Comparison of ENCODE assay signal across 8 cellular contexts in the genomic region with DNA sequence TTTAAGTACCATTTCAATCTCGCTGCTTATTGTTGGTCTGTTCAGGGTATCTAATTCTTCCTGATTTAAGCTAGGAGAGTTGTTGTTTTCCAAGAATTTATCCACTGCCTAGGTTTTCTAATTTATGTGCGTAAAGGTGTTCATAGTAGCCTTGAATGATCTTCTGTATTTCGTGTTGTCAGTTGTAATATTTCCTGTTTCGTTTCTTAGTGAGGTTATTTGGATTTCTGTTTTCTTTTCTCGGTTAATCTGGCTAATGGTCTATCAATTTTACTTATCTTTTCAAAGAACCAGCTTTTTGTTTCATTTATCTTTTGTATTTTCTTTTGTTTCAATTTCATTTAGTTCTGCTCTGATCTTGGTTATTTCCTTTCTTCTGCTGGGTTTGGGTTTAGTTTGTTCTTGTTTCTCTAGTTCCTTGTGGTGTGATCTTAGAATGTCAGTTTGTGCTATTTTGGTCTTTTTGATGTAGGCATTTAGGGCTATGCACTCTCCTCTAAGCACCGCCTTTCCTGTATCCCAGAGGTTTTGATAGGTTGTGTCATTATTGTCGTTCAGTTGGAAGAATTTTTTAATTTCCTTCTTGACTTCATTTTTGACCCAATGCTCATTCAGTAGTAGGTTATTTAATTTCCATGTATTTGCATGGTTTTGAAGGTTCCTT.
DNase-seq lines count a peak whose midpoint lies in the region; ATAC-seq and FAIRE-seq lines count a peak whose summit lies in the region.
"Not testable (repeated sequence)": the region's sequence is repeated elsewhere in the genome, so short reads cannot be mapped to it uniquely, and the experiment has no call there.

No MANE protein-coding gene starts in this region.

- H3K36me3 Mint-ChIP-seq in T-helper 2 cell treated with Interferon-gamma antibody and Interleukin-4, amounts not matched to agents 5 μg/mL and 100 μg/mL, for 36 hours (ENCODE audit: low read depth); activated CD4-positive, alpha-beta T cell treated with anti-CD3 and anti-CD28 coated beads, Interleukin-2, amount 10 ng/mL, durations not matched to agents 7 days and 5 days (ENCODE audit: low read depth); activated T-helper 2 cell treated with anti-CD3 and anti-CD28 coated beads, Interferon-gamma antibody, Interleukin-2, Interleukin-4, amounts not matched to agents 10 μg/mL and 5 μg/mL and 100 μg/mL, durations not matched to agents 14 hours and 24 hours and 36 hours (ENCODE audit: low read depth); activated naive CD8-positive, alpha-beta T cell treated with anti-CD3 and anti-CD28 coated beads for 36 hours: not testable (repeated sequence)

- peak overlapping the region; percentile 49 for H3K4me3 Mint-ChIP-seq in T-helper 2 cell treated with Interferon-gamma antibody and Interleukin-4, amounts not matched to agents 5 μg/mL and 100 μg/mL, for 36 hours
- peak overlapping the region; percentile 35 for H3K4me3 Mint-ChIP-seq in activated CD4-positive, alpha-beta T cell treated with anti-CD3 and anti-CD28 coated beads, Interleukin-2, amount 10 ng/mL, durations not matched to agents 7 days and 5 days
- H3K4me3 Mint-ChIP-seq in activated T-helper 2 cell treated with anti-CD3 and anti-CD28 coated beads, Interferon-gamma antibody, Interleukin-2, Interleukin-4, amounts not matched to agents 10 μg/mL and 5 μg/mL and 100 μg/mL, durations not matched to agents 14 hours and 24 hours and 36 hours (ENCODE audit: low read depth), result peak overlapping the region; percentile 62
- H3K4me3 Mint-ChIP-seq in activated naive CD8-positive, alpha-beta T cell treated with anti-CD3 and anti-CD28 coated beads for 36 hours, result peak overlapping the region; percentile 20
- H3K4me3 Mint-ChIP-seq in stimulated activated naive CD8-positive, alpha-beta T cell treated with anti-CD3 and anti-CD28 coated beads, Interleukin-15, amount 100 ng/mL, for 72 hours, result peak overlapping the region; percentile 6 to 41

- not testable (repeated sequence) for ATAC-seq in stimulated activated naive CD8-positive, alpha-beta T cell treated with anti-CD3 and anti-CD28 coated beads, Interleukin-15, amount 100 ng/mL, for 72 hours

- not testable (repeated sequence) for H3K9me3 Mint-ChIP-seq in T-helper 2 cell treated with Interferon-gamma antibody and Interleukin-4, amounts not matched to agents 5 μg/mL and 100 μg/mL, for 36 hours; activated CD4-positive, alpha-beta T cell treated with anti-CD3 and anti-CD28 coated beads, Interleukin-2, amount 10 ng/mL, durations not matched to agents 7 days and 5 days; activated T-helper 2 cell treated with anti-CD3 and anti-CD28 coated beads, Interferon-gamma antibody, Interleukin-2, Interleukin-4, amounts not matched to agents 10 μg/mL and 5 μg/mL and 100 μg/mL, durations not matched to agents 14 hours and 24 hours and 36 hours; activated naive CD8-positive, alpha-beta T cell treated with anti-CD3 and anti-CD28 coated beads for 36 hours
- H3K9me3 Mint-ChIP-seq in stimulated activated naive CD8-positive, alpha-beta T cell treated with anti-CD3 and anti-CD28 coated beads, Interleukin-15, amount 100 ng/mL, for 72 hours, result peaks cover 0 to 12% of the 10 kb centered on the region in 2 donors

- POLR2A ChIA-PET in activated CD4-positive, alpha-beta T cell treated with anti-CD3 and anti-CD28 coated beads, Interleukin-2, amount 10 ng/mL, durations not matched to agents 7 days and 5 days (lab: Charles Lee), result not testable (repeated sequence)

- not testable (repeated sequence) for H3K4me3 ChIP-seq in Jurkat, Clone E6-1 (ENCODE audit: low read length)

- FAIRE-seq in colon (lab: Jason Lieb, UNC), result peak; percentile 70

- peaks cover 32% of the 10 kb centered on the region for H3K27me3 Mint-ChIP-seq in T-helper 2 cell treated with Interferon-gamma antibody and Interleukin-4, amounts not matched to agents 5 μg/mL and 100 μg/mL, for 36 hours (ENCODE audit: low read depth)
- H3K27me3 Mint-ChIP-seq in activated CD4-positive, alpha-beta T cell treated with anti-CD3 and anti-CD28 coated beads, Interleukin-2, amount 10 ng/mL, durations not matched to agents 7 days and 5 days; activated T-helper 2 cell treated with anti-CD3 and anti-CD28 coated beads, Interferon-gamma antibody, Interleukin-2, Interleukin-4, amounts not matched to agents 10 μg/mL and 5 μg/mL and 100 μg/mL, durations not matched to agents 14 hours and 24 hours and 36 hours (ENCODE audit: low read depth); activated naive CD8-positive, alpha-beta T cell treated with anti-CD3 and anti-CD28 coated beads for 36 hours; stimulated activated naive CD8-positive, alpha-beta T cell treated with anti-CD3 and anti-CD28 coated beads, Interleukin-15, amount 100 ng/mL, for 72 hours: not testable (repeated sequence)

- H3K4me1 Mint-ChIP-seq in T-helper 2 cell treated with Interferon-gamma antibody and Interleukin-4, amounts not matched to agents 5 μg/mL and 100 μg/mL, for 36 hours (ENCODE audit: low read depth); activated T-helper 2 cell treated with anti-CD3 and anti-CD28 coated beads, Interferon-gamma antibody, Interleukin-2, Interleukin-4, amounts not matched to agents 10 μg/mL and 5 μg/mL and 100 μg/mL, durations not matched to agents 14 hours and 24 hours and 36 hours (ENCODE audit: low read depth): not testable (repeated sequence)
- peaks cover 23% of the 10 kb centered on the region for H3K4me1 Mint-ChIP-seq in activated CD4-positive, alpha-beta T cell treated with anti-CD3 and anti-CD28 coated beads, Interleukin-2, amount 10 ng/mL, durations not matched to agents 7 days and 5 days
- H3K4me1 Mint-ChIP-seq in activated naive CD8-positive, alpha-beta T cell treated with anti-CD3 and anti-CD28 coated beads for 36 hours, result peaks cover 14% of the 10 kb centered on the region
- peaks cover 14% of the 10 kb centered on the region for H3K4me1 Mint-ChIP-seq in stimulated activated naive CD8-positive, alpha-beta T cell treated with anti-CD3 and anti-CD28 coated beads, Interleukin-15, amount 100 ng/mL, for 72 hours

- peak; percentile 29 for DNase-seq in Jurkat, Clone E6-1 (ENCODE audit: low read depth, low spot score)
- DNase-seq in MV-4-11 (lab: John Stamatoyannopoulos, UW), result peak; percentile 3
- DNase-seq in T-helper 2 cell treated with Interferon-gamma antibody and Interleukin-4, amounts not matched to agents 5 μg/mL and 100 μg/mL, for 36 hours (ENCODE audit: low spot score); activated CD4-positive, alpha-beta T cell treated with anti-CD3 and anti-CD28 coated beads, Interleukin-2, amount 10 ng/mL, durations not matched to agents 7 days and 5 days; activated T-helper 2 cell treated with anti-CD3 and anti-CD28 coated beads, Interferon-gamma antibody, Interleukin-2, Interleukin-4, amounts not matched to agents 10 μg/mL and 5 μg/mL and 100 μg/mL, durations not matched to agents 14 hours and 24 hours and 36 hours (ENCODE audit: low spot score); activated naive CD8-positive, alpha-beta T cell treated with anti-CD3 and anti-CD28 coated beads for 36 hours; stimulated activated naive CD8-positive, alpha-beta T cell treated with anti-CD3 and anti-CD28 coated beads, Interleukin-15, amount 100 ng/mL, for 72 hours: not testable (repeated sequence)

- intact Hi-C loops in activated T-helper 2 cell treated with anti-CD3 and anti-CD28 coated beads, Interferon-gamma antibody, Interleukin-2, Interleukin-4, amounts not matched to agents 10 μg/mL and 5 μg/mL and 100 μg/mL, durations not matched to agents 14 hours and 24 hours and 36 hours (cut with micrococcal nuclease), result not testable (repeated sequence)

- CTCF ChIA-PET in activated CD4-positive, alpha-beta T cell treated with anti-CD3 and anti-CD28 coated beads, Interleukin-2, amount 10 ng/mL, durations not matched to agents 7 days and 5 days (lab: Charles Lee), result not testable (repeated sequence)

- peak overlapping the region; percentile 66 for H3K27ac Mint-ChIP-seq in T-helper 2 cell treated with Interferon-gamma antibody and Interleukin-4, amounts not matched to agents 5 μg/mL and 100 μg/mL, for 36 hours
- H3K27ac Mint-ChIP-seq in activated CD4-positive, alpha-beta T cell treated with anti-CD3 and anti-CD28 coated beads, Interleukin-2, amount 10 ng/mL, durations not matched to agents 7 days and 5 days, result peak overlapping the region; percentile 72
- H3K27ac Mint-ChIP-seq in activated T-helper 2 cell treated with anti-CD3 and anti-CD28 coated beads, Interferon-gamma antibody, Interleukin-2, Interleukin-4, amounts not matched to agents 10 μg/mL and 5 μg/mL and 100 μg/mL, durations not matched to agents 14 hours and 24 hours and 36 hours, result not testable (repeated sequence)
- H3K27ac Mint-ChIP-seq in activated naive CD8-positive, alpha-beta T cell treated with anti-CD3 and anti-CD28 coated beads for 36 hours, result peak overlapping the region; percentile 1
- peak overlapping the region in 1 of 2 donors; percentile 48 for H3K27ac Mint-ChIP-seq in stimulated activated naive CD8-positive, alpha-beta T cell treated with anti-CD3 and anti-CD28 coated beads, Interleukin-15, amount 100 ng/mL, for 72 hours
